ENCODE assay signal across 8 cellular contexts in genomic region chrX:57453901-57454300, GRCh38.
DNase-seq lines count a peak whose midpoint lies in the region; ATAC-seq and TF ChIP-seq lines count a peak whose summit lies in the region.

No MANE protein-coding gene starts in this region.

- ATAC-seq in HG02763 (IDR thresholded peaks at IDR 0.05; ENCODE audit: unreplicated experiment) (peak; percentile 81), PC-3 (peak; percentile 54), psoas muscle (no peak)
- no peak for ATAC-seq in activated CD4-positive, CD25-positive, alpha-beta regulatory T cell treated with anti-CD3 and anti-CD28 coated beads, Interleukin-2, amount 50 U/mL, for 24 hours

- no peaks in the 10 kb centered on the region for H3K27me3 ChIP-seq in AG04450 (ENCODE audit: control insufficient read depth, insufficient read depth, low read length)
- H3K27me3 ChIP-seq in PC-3 (ENCODE audit: low read length), result no peaks in the 10 kb centered on the region
- no peaks in the 10 kb centered on the region for H3K27me3 ChIP-seq in colonic mucosa
- H3K27me3 ChIP-seq in psoas muscle (ENCODE audit: insufficient read depth in 3 of 3, low read length in 2 of 3), result peaks cover 0 to 6% (median 0%) of the 10 kb centered on the region in 3 donors

- TF ChIP-seq CTCF in AG04450 (IDR thresholded peaks at IDR 0.05; ENCODE audit: low read depth, low read length), result peak; percentile 22
- TF ChIP-seq CTCF in GM12865 (IDR thresholded peaks at IDR 0.05; ENCODE audit: insufficient read depth, low read depth, low read length, missing control alignments), result peak; percentile 49
- peak; percentile 74 for TF ChIP-seq CTCF in PC-3 (conservative IDR thresholded peaks at IDR 0.05; ENCODE audit: low read depth, low read length)
- TF ChIP-seq CTCF in colonic mucosa (IDR thresholded peaks at IDR 0.05), result peak; percentile 42
- peak; percentile 48 for TF ChIP-seq CTCF in psoas muscle (IDR thresholded peaks at IDR 0.05)

- H2AFZ ChIP-seq in PC-3 (ENCODE audit: low read length), result 0 out of 2 replicates have a peak overlapping the region, but pooled peaks have one; percentile 22

- BruUV-seq in PC-3 (replicated peaks; lab: Mats Ljungman, UMichigan), result no TSS peak

- H3K4me1 ChIP-seq in PC-3 (ENCODE audit: insufficient read depth, low read length) (peaks cover 8% of the 10 kb centered on the region; the same call in 1 of the 2 replicates), colonic mucosa (no peaks in the 10 kb centered on the region), psoas muscle (no peaks in the 10 kb centered on the region)

- H3K36me3 ChIP-seq in PC-3 (ENCODE audit: low read depth, low read length) (no peaks in the 10 kb centered on the region), colonic mucosa (no peaks in the 10 kb centered on the region), psoas muscle (ENCODE audit: insufficient read depth in 1 of 2, low read depth in 1 of 2) (no peaks in the 10 kb centered on the region)

- H3K4me3 ChIP-seq in AG04450 (ENCODE audit: low read depth, low read length) (no peak overlapping the region), GM12865 (ENCODE audit: low read depth, low read length) (no peak overlapping the region), PC-3 (ENCODE audit: low read length) (no peak overlapping the region), colonic mucosa (no peak overlapping the region), psoas muscle (no peak overlapping the region)

- H3K9me3 ChIP-seq in AG04450 (ENCODE audit: control insufficient read depth, insufficient read depth, low read length) (no peaks in the 10 kb centered on the region; the same call in none of the 2 replicates), PC-3 (ENCODE audit: low read length) (no peaks in the 10 kb centered on the region), colonic mucosa (no peaks in the 10 kb centered on the region), psoas muscle (no peaks in the 10 kb centered on the region)

- H3K79me2 ChIP-seq in PC-3 (ENCODE audit: low read length), result no peaks in the 10 kb centered on the region

- H3K9me2 ChIP-seq in PC-3 (replicated peaks; ENCODE audit: low read length), result no peaks in the 10 kb centered on the region

- H3K9ac ChIP-seq in PC-3 (ENCODE audit: low read length) (no peak overlapping the region), colonic mucosa (ENCODE audit: low read depth in 2 of 2, low read length in 2 of 2) (no peak overlapping the region)

- POLR2A ChIA-PET in AG04450 (lab: Yijun Ruan, JAX), result no interaction called here
- POLR2A ChIA-PET in PC-3 (lab: Charles Lee; ENCODE audit: unreplicated experiment), result no interaction called here

- DNase-seq in AG04450 (ENCODE audit: low read depth, low spot score) (no peak), GM12865 (ENCODE audit: low read depth) (peak; percentile 57), PC-3 (peak; percentile 49), colonic mucosa (no peak), psoas muscle (no peak), DMS79 (lab: John Stamatoyannopoulos, UW) (no peak)

- CTCF ChIA-PET in AG04450 (lab: Charles Lee), result interaction anchor here (1.0 kb wide), 1 partner anchor 297 kb away, joined by 3 read pairs; no protein-coding TSS in a partner anchor
- CTCF ChIA-PET in PC-3 (lab: Charles Lee), result interaction anchor here (0.9 kb wide), 1 partner anchor 172 kb away, joined by 4 read pairs; no protein-coding TSS in a partner anchor

- no peak overlapping the region for H3K27ac ChIP-seq in AG04450 (ENCODE audit: low read depth, low read length)
- H3K27ac ChIP-seq in PC-3 (ENCODE audit: low read length), result no peak overlapping the region
- H3K27ac ChIP-seq in colonic mucosa, result no peak overlapping the region
- no peak overlapping the region for H3K27ac ChIP-seq in psoas muscle

- no peaks in the 10 kb centered on the region for H3F3A ChIP-seq in PC-3 (ENCODE audit: low read length, unreplicated experiment)

- no peak overlapping the region for H3K4me2 ChIP-seq in PC-3 (ENCODE audit: low read length)

- no peaks in the 10 kb centered on the region for H4K20me1 ChIP-seq in PC-3 (ENCODE audit: low read length)

- intact Hi-C loops in PC-3 (cut with micrococcal nuclease) (loop anchor here (1.0 to 10.0 kb wide), 3 partner anchors 172 to 649 kb away; no protein-coding TSS in a partner anchor), colonic mucosa (cut with DNase I) (loop anchor here (10.0 kb wide), 1 partner anchor 299 kb away; no protein-coding TSS in a partner anchor), psoas muscle (cut with DNase I) (loop anchor here in 1 of 2 donors (5.0 kb wide), 1 partner anchor 297 kb away; no protein-coding TSS in a partner anchor)

- WGBS in psoas muscle, 3 donors, result 17 to 46% (median 44%) methylated on average over 4 of the region's 4 CpGs

Comparison
In these comparisons a context has a peak if more than half of its experiments do, and no peak if none do; other contexts are left out.
1. DNase-seq: peak in GM12865 (single experiment) and PC-3 (single experiment); none in AG04450 (single experiment), colonic mucosa (single experiment), psoas muscle (0 of 2) and DMS79 (single experiment).
2. CTCF ChIP-seq: peak in every context shown above with its lines; median percentile 74 in PC-3; 49 in GM12865; 48 in psoas muscle; 42 in colonic mucosa; 22 in AG04450.
3. ATAC-seq: peak in HG02763 (single experiment) and PC-3 (single experiment); none in psoas muscle (0 of 4) and activated CD4-positive, CD25-positive, alpha-beta regulatory T cell treated with anti-CD3 and anti-CD28 coated beads, Interleukin-2, amount 50 U/mL, for 24 hours (0 of 2).